12 cellular contexts compared by ENCODE assay signal in genomic region chr6:169167581-169168301, GRCh38.
DNase-seq lines count a peak whose midpoint lies in the region; ATAC-seq and TF ChIP-seq lines count a peak whose summit lies in the region.
"Had no signal": no experiment of that assay in that cellular context is flagged by ENCODE, and none has a peak within 500 bp of the region (broad histone marks: within the 10 kb centered on the region; RNA-seq: fewer than 3 reads in every experiment).

No MANE protein-coding gene starts in this region.

- DNase-seq in BE2C, result peak; percentile 57
- peak; percentile 21 for DNase-seq in RPMI7951 (ENCODE audit: low read depth)
- peak; percentile 99 for DNase-seq in fibroblast of pulmonary artery (ENCODE audit: low read depth)
- peak; percentile 91 for DNase-seq in non-pigmented ciliary epithelial cell (ENCODE audit: low read depth)
- no peak for DNase-seq in stimulated activated CD4-positive, alpha-beta T cell treated with anti-CD3 and anti-CD28 coated beads, Interleukin-2, amount 100 ng/mL, for 48 hours
- no peak for DNase-seq in SIG-M5 treated with dmso at 0.1 percent for 504 hours (lab: John Stamatoyannopoulos, UW; ENCODE audit: unreplicated experiment)
- DNase-seq: glutamatergic neuron, NCI-H187 had no signal

- H3K4me3 ChIP-seq in BE2C (ENCODE audit: low read depth, low read length) (peak overlapping the region; percentile 35), fibroblast of pulmonary artery (replicated peaks; ENCODE audit: low read depth, low read length) (no peak overlapping the region)

- no peaks in the 10 kb centered on the region for H3K27me3 ChIP-seq in BE2C

- H3K36me3 ChIP-seq in BE2C, result no peaks in the 10 kb centered on the region

- H3K4me1 ChIP-seq in BE2C, result peaks cover 9% of the 10 kb centered on the region

- H3K9me3 ChIP-seq in BE2C, result no peaks in the 10 kb centered on the region

- ATAC-seq in HG03039 (IDR thresholded peaks at IDR 0.05; ENCODE audit: unreplicated experiment) (no peak), HG03097 (IDR thresholded peaks at IDR 0.05; ENCODE audit: low FRiP score, unreplicated experiment) (no peak)
- ATAC-seq: activated T-helper 17 cell treated with anti-CD3 and anti-CD28 coated beads, Interleukin-2, amount 50 U/mL, for 72 hours; CD8-positive, alpha-beta T cell had no signal

- TF ChIP-seq CTCF in BE2C (IDR thresholded peaks at IDR 0.05; ENCODE audit: low read depth, low read length) (no peak), fibroblast of pulmonary artery (IDR thresholded peaks at IDR 0.05; ENCODE audit: low read length, missing control alignments) (no peak)

Comparison
In these comparisons a context has a peak if more than half of its experiments do, and no peak if none do; other contexts are left out.
1. DNase-seq: peak in BE2C (single experiment), RPMI7951 (single experiment), fibroblast of pulmonary artery (single experiment) and non-pigmented ciliary epithelial cell (single experiment); none in stimulated activated CD4-positive, alpha-beta T cell treated with anti-CD3 and anti-CD28 coated beads, Interleukin-2, amount 100 ng/mL, for 48 hours (0 of 2) and SIG-M5 treated with dmso at 0.1 percent for 504 hours (single experiment).